ENCODE assay signal across 8 cellular contexts in the genomic region with DNA sequence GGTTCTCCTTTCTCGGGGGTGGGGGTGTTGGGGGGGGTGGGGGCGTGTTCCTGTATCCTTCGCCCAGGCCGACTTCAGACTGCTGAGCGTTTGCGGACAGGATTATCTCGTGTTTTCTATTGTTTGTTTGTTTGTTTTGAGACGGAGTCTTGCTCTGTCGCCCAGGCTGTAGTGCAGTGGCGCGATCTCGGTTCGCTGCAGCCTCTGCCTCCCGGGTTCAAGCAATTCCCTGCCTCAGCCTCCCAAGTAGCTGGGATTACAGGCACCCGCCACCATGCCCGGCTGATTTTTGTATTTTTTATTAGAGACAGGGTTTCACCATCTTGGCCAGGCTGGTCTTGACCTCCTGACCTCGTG. TPM values are rescaled to one million over a fixed set of nuclear protein-coding genes. Genes with fewer than 3 reads are reported as not detected.
A peak's percentile ranks its signal among the peaks of the same experiment; 100 is the strongest.
DNase-seq lines count a peak whose midpoint lies in the region; TF ChIP-seq lines count a peak whose summit lies in the region.
"Not testable (repeated sequence)": the region's sequence is repeated elsewhere in the genome, so short reads cannot be mapped to it uniquely, and the experiment has no call there.

No MANE protein-coding gene starts in this region.

- peaks cover 27% of the 10 kb centered on the region for H3K4me1 Mint-ChIP-seq in HFFc6 (ENCODE audit: low read depth)
- H3K4me1 Mint-ChIP-seq in activated CD4-positive, alpha-beta T cell treated with anti-CD3 and anti-CD28 coated beads, Interleukin-2, amount 10 ng/mL, durations not matched to agents 7 days and 5 days; neural progenitor cell; stimulated activated naive CD8-positive, alpha-beta T cell treated with anti-CD3 and anti-CD28 coated beads, Interleukin-15, Interleukin-2, amounts not matched to agents 100 ng/mL and 50 ng/mL, for 24 hours (ENCODE audit: low read depth): not testable (repeated sequence)

- POLR2A ChIA-PET in activated CD4-positive, alpha-beta T cell treated with anti-CD3 and anti-CD28 coated beads, Interleukin-2, amount 10 ng/mL, durations not matched to agents 7 days and 5 days (lab: Charles Lee), result not testable (repeated sequence)

- H3K9ac ChIP-seq in iPS-20b (ENCODE audit: low read depth, low read length); neural progenitor cell: not testable (repeated sequence)

- DNase-seq in AG09309 (ENCODE audit: low read depth); HFFc6; activated CD4-positive, alpha-beta T cell treated with anti-CD3 and anti-CD28 coated beads, Interleukin-2, amount 10 ng/mL, durations not matched to agents 7 days and 5 days; astrocyte of the cerebellum (ENCODE audit: low read depth); epithelial cell of proximal tubule (ENCODE audit: low read depth); neural progenitor cell (ENCODE audit: low spot score): not testable (repeated sequence)

- peak overlapping the region; percentile 98 for H2AFZ ChIP-seq in neural progenitor cell (replicated peaks)

- H3K4me1 ChIP-seq in iPS-20b (ENCODE audit: insufficient read depth, low read length); neural progenitor cell: not testable (repeated sequence)

- H3K4me3 ChIP-seq in AG09309 (ENCODE audit: control insufficient read depth, low read depth, low read length) (peak overlapping the region; percentile 31), astrocyte of the cerebellum (ENCODE audit: low read depth, low read length) (peak overlapping the region; percentile 28), epithelial cell of proximal tubule (ENCODE audit: low read depth, low read length) (peak overlapping the region; percentile 62), iPS-20b (ENCODE audit: low read length) (peak overlapping the region; percentile 75; the same call in 1 of the 2 replicates), neural progenitor cell (peak overlapping the region; percentile 51)

- H3F3A ChIP-seq in neural progenitor cell (ENCODE audit: low read depth), result not testable (repeated sequence)

- in situ Hi-C loops in astrocyte of the cerebellum (cut with HindIII; ENCODE audit: low sequenced_read_pairs), result not testable (repeated sequence)

- H3K4me3 Mint-ChIP-seq in HFFc6 (peak overlapping the region; percentile 71; the same call in 1 of the 2 replicates), neural progenitor cell (peak overlapping the region; percentile 67)
- peak overlapping the region; percentile 59 for H3K4me3 Mint-ChIP-seq in activated CD4-positive, alpha-beta T cell treated with anti-CD3 and anti-CD28 coated beads, Interleukin-2, amount 10 ng/mL, durations not matched to agents 7 days and 5 days
- peak overlapping the region; percentile 72 for H3K4me3 Mint-ChIP-seq in stimulated activated naive CD8-positive, alpha-beta T cell treated with anti-CD3 and anti-CD28 coated beads, Interleukin-15, Interleukin-2, amounts not matched to agents 100 ng/mL and 50 ng/mL, for 24 hours

- not testable (repeated sequence) for H3K36me3 ChIP-seq in iPS-20b (ENCODE audit: insufficient read depth, low read depth, low read length); neural progenitor cell

- not testable (repeated sequence) for H4K20me1 ChIP-seq in neural progenitor cell (ENCODE audit: low read depth)

- H3K9me3 Mint-ChIP-seq in HFFc6; activated CD4-positive, alpha-beta T cell treated with anti-CD3 and anti-CD28 coated beads, Interleukin-2, amount 10 ng/mL, durations not matched to agents 7 days and 5 days; neural progenitor cell; stimulated activated naive CD8-positive, alpha-beta T cell treated with anti-CD3 and anti-CD28 coated beads, Interleukin-15, Interleukin-2, amounts not matched to agents 100 ng/mL and 50 ng/mL, for 24 hours: not testable (repeated sequence)

- H3K27me3 ChIP-seq in iPS-20b (ENCODE audit: insufficient read depth, low read length) (peaks cover 19% of the 10 kb centered on the region), neural progenitor cell (peaks cover 24% of the 10 kb centered on the region)

- not testable (repeated sequence) for H3K27ac ChIP-seq in iPS-20b (ENCODE audit: low read length); neural progenitor cell

- H3K79me2 ChIP-seq in neural progenitor cell (ENCODE audit: low read depth), result not testable (repeated sequence)

- TF ChIP-seq CTCF in AG09309 (IDR thresholded peaks at IDR 0.05; ENCODE audit: control insufficient read depth, insufficient read depth, low read depth, low read length, missing control alignments); HFFc6 (IDR thresholded peaks at IDR 0.05); astrocyte of the cerebellum (IDR thresholded peaks at IDR 0.05; ENCODE audit: low read depth, low read length, missing control alignments); epithelial cell of proximal tubule (conservative IDR thresholded peaks at IDR 0.05; ENCODE audit: low read depth, low read length); neural progenitor cell (IDR thresholded peaks at IDR 0.05): not testable (repeated sequence)

- peak overlapping the region; percentile 75 for H3K4me2 ChIP-seq in neural progenitor cell

- H3K27me3 Mint-ChIP-seq in HFFc6 (ENCODE audit: insufficient read depth); neural progenitor cell (ENCODE audit: insufficient read depth, low read depth): not testable (repeated sequence)
- H3K27me3 Mint-ChIP-seq in activated CD4-positive, alpha-beta T cell treated with anti-CD3 and anti-CD28 coated beads, Interleukin-2, amount 10 ng/mL, durations not matched to agents 7 days and 5 days, result peaks cover 18% of the 10 kb centered on the region
- H3K27me3 Mint-ChIP-seq in stimulated activated naive CD8-positive, alpha-beta T cell treated with anti-CD3 and anti-CD28 coated beads, Interleukin-15, Interleukin-2, amounts not matched to agents 100 ng/mL and 50 ng/mL, for 24 hours, result peaks cover 17% of the 10 kb centered on the region

- CTCF ChIA-PET in activated CD4-positive, alpha-beta T cell treated with anti-CD3 and anti-CD28 coated beads, Interleukin-2, amount 10 ng/mL, durations not matched to agents 7 days and 5 days (lab: Charles Lee), result interaction anchor here (0.6 kb wide), 2 partner anchors 343 to 450 kb away, joined by 3 to 4 read pairs; no protein-coding TSS in a partner anchor

- not testable (repeated sequence) for H3K9me3 ChIP-seq in iPS-20b (ENCODE audit: insufficient read depth, low read depth, low read length); neural progenitor cell (ENCODE audit: low read depth)

- not testable (repeated sequence) for H3K36me3 Mint-ChIP-seq in HFFc6 (ENCODE audit: low read depth); activated CD4-positive, alpha-beta T cell treated with anti-CD3 and anti-CD28 coated beads, Interleukin-2, amount 10 ng/mL, durations not matched to agents 7 days and 5 days (ENCODE audit: low read depth); neural progenitor cell; stimulated activated naive CD8-positive, alpha-beta T cell treated with anti-CD3 and anti-CD28 coated beads, Interleukin-15, Interleukin-2, amounts not matched to agents 100 ng/mL and 50 ng/mL, for 24 hours (ENCODE audit: low read depth)

- not testable (repeated sequence) for H3K27ac Mint-ChIP-seq in HFFc6; activated CD4-positive, alpha-beta T cell treated with anti-CD3 and anti-CD28 coated beads, Interleukin-2, amount 10 ng/mL, durations not matched to agents 7 days and 5 days; neural progenitor cell; stimulated activated naive CD8-positive, alpha-beta T cell treated with anti-CD3 and anti-CD28 coated beads, Interleukin-15, Interleukin-2, amounts not matched to agents 100 ng/mL and 50 ng/mL, for 24 hours

RNA-seq across cellular contexts. Expression of a gene that starts 31.1 kb away (rescaled TPM):
- 10 to 100 TPM; 40.5 to 47.4 (median 41.8) TPM for total RNA-seq in HFFc6 (2021; fragmentation: NEBNext Ultra II Directional; extraction: Animal tissue kit (Norgen Biotek cat#: 25700))
- total RNA-seq in activated CD4-positive, alpha-beta T cell treated with anti-CD3 and anti-CD28 coated beads, Interleukin-2, amount 10 ng/mL, durations not matched to agents 7 days and 5 days, result 10 to 100 TPM; 16.5 to 24.1 TPM
- 39.7 and 71.4 TPM in 2 replicates for total RNA-seq in epithelial cell of proximal tubule
- 14.2 and 31.9 TPM in 2 replicates for total RNA-seq in neural progenitor cell (ENCODE audit: low replicate concordance)
